Comparison of ENCODE assay signal across 8 cellular contexts in the genomic region with DNA sequence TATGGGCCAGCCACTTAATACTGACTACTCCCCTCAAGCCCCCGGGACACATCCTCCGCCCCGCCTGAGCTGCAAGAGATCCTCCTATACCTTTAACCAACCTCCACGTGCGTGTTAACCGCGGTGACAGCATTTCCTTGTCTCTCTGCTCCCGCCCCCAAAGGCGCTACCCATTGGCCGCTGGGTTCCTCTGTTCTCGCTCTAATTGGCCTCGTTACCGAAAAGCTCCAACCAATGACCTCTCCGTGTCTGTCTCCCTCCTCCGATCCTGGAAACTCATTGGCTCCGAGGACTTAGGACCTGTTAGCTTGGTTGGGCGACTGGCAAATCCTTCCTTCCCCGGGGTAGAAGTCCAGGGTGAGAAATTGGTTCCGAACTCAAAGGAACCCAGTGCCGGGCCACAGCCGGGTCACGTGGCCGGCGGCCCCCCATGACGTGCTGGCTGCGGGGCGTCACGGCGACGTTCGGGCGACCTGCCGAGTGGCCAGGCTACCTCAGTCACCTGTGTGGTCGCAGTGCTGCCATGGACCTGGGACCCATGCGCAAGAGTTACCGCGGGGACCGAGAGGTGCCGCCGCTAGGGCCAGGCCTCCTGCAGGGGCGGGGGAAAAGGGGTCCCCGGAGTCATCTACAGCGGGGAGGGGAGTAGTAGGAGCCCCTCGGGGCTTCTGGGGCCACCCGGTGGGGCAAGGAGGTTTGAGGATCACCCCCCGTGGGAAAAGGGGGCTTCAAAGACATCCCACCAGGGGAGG. TPM values are rescaled to one million over a fixed set of nuclear protein-coding genes. Genes with fewer than 3 reads are reported as not detected.
DNase-seq lines count a peak whose midpoint lies in the region; ATAC-seq and TF ChIP-seq lines count a peak whose summit lies in the region.

A gene (plus strand): TSS at position 326 of the 752 bp plus-strand sequence. CDS start 105 bp downstream, at position 431.

- no peaks in the 10 kb centered on the region for H3K9me3 ChIP-seq in RWPE2 (ENCODE audit: severe bottlenecking)

- TF ChIP-seq CTCF in RWPE2 (IDR thresholded peaks at IDR 0.05; ENCODE audit: poor library complexity, severe bottlenecking) (no peak), fibroblast of pulmonary artery (IDR thresholded peaks at IDR 0.05; ENCODE audit: low read length, missing control alignments) (no peak)

- H3K9me3 Mint-ChIP-seq in natural killer cell treated with Interleukin-12 subunit alpha and Interleukin-12 subunit beta and Interleukin-15 and Interleukin-18, amount 100 ng/mL, for 72 hours, result peaks cover 3% of the 10 kb centered on the region

- peak; percentile 99 for ATAC-seq in RWPE2 (ENCODE audit: low read depth)
- peak; percentile 98 for ATAC-seq in natural killer cell treated with Interleukin-12 subunit alpha and Interleukin-12 subunit beta and Interleukin-15 and Interleukin-18, amount 100 ng/mL, for 72 hours
- ATAC-seq in stimulated activated naive CD8-positive, alpha-beta T cell treated with anti-CD3 and anti-CD28 coated beads, Interleukin-15, Interleukin-2, amounts not matched to agents 100 U/mL and 50 U/mL, for 24 hours, result peak; percentile 96

- H3K4me1 Mint-ChIP-seq in natural killer cell treated with Interleukin-12 subunit alpha and Interleukin-12 subunit beta and Interleukin-15 and Interleukin-18, amount 100 ng/mL, for 72 hours (ENCODE audit: low read depth in 2 of 2), result peaks cover 28 to 35% of the 10 kb centered on the region in 2 donors

- peaks cover 0 to 2% of the 10 kb centered on the region in 2 donors for H3K27me3 Mint-ChIP-seq in natural killer cell treated with Interleukin-12 subunit alpha and Interleukin-12 subunit beta and Interleukin-15 and Interleukin-18, amount 100 ng/mL, for 72 hours

- H3K4me1 ChIP-seq in RWPE2 (ENCODE audit: insufficient read depth, poor library complexity, severe bottlenecking), result peaks cover 12% of the 10 kb centered on the region

- DNase-seq in ELF-1 (ENCODE audit: low read depth, low spot score) (peak; percentile 96), H4 (ENCODE audit: low spot score) (peak; percentile 99), LoVo (ENCODE audit: low spot score) (peak; percentile 97), RWPE2 (ENCODE audit: low spot score) (peak; percentile 96), fibroblast of pulmonary artery (ENCODE audit: low read depth) (peak; percentile 98)
- peak; percentile 90 for DNase-seq in activated T-helper 9 cell treated with anti-CD3 and anti-CD28 coated beads, Interleukin-2, amount 50 U/mL, for 16 hours (ENCODE audit: low read depth)
- DNase-seq in natural killer cell treated with Interleukin-12 subunit alpha and Interleukin-12 subunit beta and Interleukin-15 and Interleukin-18, amount 100 ng/mL, for 72 hours (ENCODE audit: low spot score), result peak; percentile 96
- peak; percentile 93 for DNase-seq in stimulated activated naive CD8-positive, alpha-beta T cell treated with anti-CD3 and anti-CD28 coated beads, Interleukin-15, Interleukin-2, amounts not matched to agents 100 U/mL and 50 U/mL, for 24 hours

- H3K27ac ChIP-seq in RWPE2 (ENCODE audit: poor library complexity, severe bottlenecking), result peak within 1 kb of the TSS; percentile 50

- peaks cover 8% of the 10 kb centered on the region for H3K36me3 Mint-ChIP-seq in natural killer cell treated with Interleukin-12 subunit alpha and Interleukin-12 subunit beta and Interleukin-15 and Interleukin-18, amount 100 ng/mL, for 72 hours

- peaks cover 29% of the 10 kb centered on the region for H3K36me3 ChIP-seq in RWPE2 (ENCODE audit: low read depth)

- no peaks in the 10 kb centered on the region for H3K27me3 ChIP-seq in RWPE2 (ENCODE audit: insufficient read depth, poor library complexity, severe bottlenecking)

- peak within 1 kb of the TSS; percentile 54 to 71 for H3K27ac Mint-ChIP-seq in natural killer cell treated with Interleukin-12 subunit alpha and Interleukin-12 subunit beta and Interleukin-15 and Interleukin-18, amount 100 ng/mL, for 72 hours

- H3K4me3 Mint-ChIP-seq in natural killer cell treated with Interleukin-12 subunit alpha and Interleukin-12 subunit beta and Interleukin-15 and Interleukin-18, amount 100 ng/mL, for 72 hours, result peak within 1 kb of the TSS; percentile 80

- H3K4me3 ChIP-seq in RWPE2 (ENCODE audit: severe bottlenecking), result peak within 1 kb of the TSS; percentile 64
- H3K4me3 ChIP-seq in fibroblast of pulmonary artery (replicated peaks; ENCODE audit: low read depth, low read length), result peak within 1 kb of the TSS; percentile 86

RNA-seq across cellular contexts. Expression of the gene that starts here (rescaled TPM):
- 38.2 and 47.5 TPM in 2 replicates for total RNA-seq in H4 (2014; rRNA removed; shearing (Covaris generic))
- 10 to 100 TPM; 21.5 to 39.9 TPM for total RNA-seq in natural killer cell treated with Interleukin-12 subunit alpha and Interleukin-12 subunit beta and Interleukin-15 and Interleukin-18, amount 100 ng/mL, for 72 hours

Comparison
In these comparisons a context has a peak if more than half of its experiments do, and no peak if none do; other contexts are left out.
1. Peak in every context shown above with its lines: DNase-seq, ATAC-seq, H3K4me3 ChIP-seq and H3K27ac ChIP-seq.